ENCODE assay signal across 26 cellular contexts in genomic region chr3:117217355-117217754, GRCh38.
A peak's percentile ranks its signal among the peaks of the same experiment; 100 is the strongest.
DNase-seq lines count a peak whose midpoint lies in the region; ATAC-seq and TF ChIP-seq lines count a peak whose summit lies in the region.
"Had no signal": no experiment of that assay in that cellular context is flagged by ENCODE, and none has a peak within 500 bp of the region (broad histone marks: within the 10 kb centered on the region; RNA-seq: fewer than 3 reads in every experiment).

No MANE protein-coding gene starts in this region.

- peak overlapping the region; percentile 14 for H3K27ac ChIP-seq in caudate nucleus (ENCODE audit: low read depth, low read length)
- peak overlapping the region; percentile 25 for H3K27ac ChIP-seq in parathyroid adenoma
- H3K27ac ChIP-seq: BLaER1 treated with 17β-estradiol and CSF1 and Interleukin-3, amounts not matched to agents 10 nM and 100 nM; stomach had no signal

- H3K27me3 ChIP-seq in parathyroid adenoma (ENCODE audit: control insufficient read depth, insufficient read depth, low read length): no peaks in the 10 kb centered on the region
- H3K27me3 ChIP-seq: BLaER1 treated with 17β-estradiol and CSF1 and Interleukin-3, amounts not matched to agents 10 nM and 100 nM; stomach had no signal

- DNase-seq in caudate nucleus (lab: John Stamatoyannopoulos, UW): no peak
- no peak for DNase-seq in stimulated activated naive CD4-positive, alpha-beta T cell (lab: John Stamatoyannopoulos, UW)
- DNase-seq: activated CD4-positive, alpha-beta memory T cell treated with anti-CD3 and anti-CD28 coated beads, Interleukin-2, amount 10 ng/mL, durations not matched to agents 7 days and 5 days; activated CD4-positive, alpha-beta T cell treated with anti-CD3 and anti-CD28 coated beads for 1 hour; activated CD8-positive, alpha-beta memory T cell treated with anti-CD3 and anti-CD28 coated beads, Interleukin-2, amount 50 U/mL, for 48 hours; activated naive CD4-positive, alpha-beta T cell treated with Interleukin-2 at 50 U/mL for 16 hours; dermis blood vessel endothelial cell; DMS153; endodermal cell; GF-D8; Karpas-422; left cardiac atrium; NCI-H2081 treated with DMSO at 0.1 percent for 48 hours; NCI-H2227 treated with DMSO at 0.1 percent for 48 hours; NCI-H526 treated with DMSO at 0.1 percent for 48 hours; stimulated activated CD8-positive, alpha-beta memory T cell treated with anti-CD3 and anti-CD28 coated beads, Interleukin-4, amount 100 ng/mL, for 48 hours; stomach had no signal

- no peaks in the 10 kb centered on the region for H3K9me3 ChIP-seq in parathyroid adenoma (ENCODE audit: control insufficient read depth, low read length)

- H2AFZ ChIP-seq in parathyroid adenoma: peak overlapping the region; percentile 58

- peak; percentile 66 for ATAC-seq in GM18907 (IDR thresholded peaks at IDR 0.05; ENCODE audit: unreplicated experiment)
- ATAC-seq in HG02981 (IDR thresholded peaks at IDR 0.05; ENCODE audit: unreplicated experiment): peak; percentile 45
- no peak for ATAC-seq in GM18858 (IDR thresholded peaks at IDR 0.05; ENCODE audit: unreplicated experiment)
- ATAC-seq in HG02642 (IDR thresholded peaks at IDR 0.05; ENCODE audit: poor library complexity, unreplicated experiment): no peak
- ATAC-seq: esophagus mucosa, left cardiac atrium, Right ventricle myocardium inferior, sciatic nerve had no signal

- H3K9ac ChIP-seq in parathyroid adenoma: no peak overlapping the region
- H3K9ac ChIP-seq: BLaER1 treated with 17β-estradiol and CSF1 and Interleukin-3, amounts not matched to agents 10 nM and 100 nM had no signal

- H3K4me2 ChIP-seq in parathyroid adenoma (ENCODE audit: low read length): peak overlapping the region; percentile 37
- H3K4me2 ChIP-seq: BLaER1 treated with 17β-estradiol and CSF1 and Interleukin-3, amounts not matched to agents 10 nM and 100 nM had no signal

- no peak overlapping the region for H3K4me3 ChIP-seq in parathyroid adenoma (ENCODE audit: low read depth, low read length)
- H3K4me3 ChIP-seq: BLaER1 treated with 17β-estradiol and CSF1 and Interleukin-3, amounts not matched to agents 10 nM and 100 nM; stomach had no signal

- no peaks in the 10 kb centered on the region for H3K36me3 ChIP-seq in parathyroid adenoma (ENCODE audit: control insufficient read depth, insufficient read depth, low read length)
- H3K36me3 ChIP-seq: BLaER1 treated with 17β-estradiol and CSF1 and Interleukin-3, amounts not matched to agents 10 nM and 100 nM; stomach had no signal

- H3K4me1 ChIP-seq in parathyroid adenoma: peaks cover 17% of the 10 kb centered on the region
- H3K4me1 ChIP-seq: BLaER1 treated with 17β-estradiol and CSF1 and Interleukin-3, amounts not matched to agents 10 nM and 100 nM had no signal

- TF ChIP-seq CTCF in parathyroid adenoma (IDR thresholded peaks at IDR 0.05): no peak

- H3K79me2 ChIP-seq in parathyroid adenoma: no peaks in the 10 kb centered on the region

Comparison
In these comparisons a context has a peak if more than half of its experiments do, and no peak if none do; other contexts are left out.
1. ATAC-seq: peak in GM18907 (single experiment) and HG02981 (single experiment); none in GM18858 (single experiment) and HG02642 (single experiment).